In the genomic region with DNA sequence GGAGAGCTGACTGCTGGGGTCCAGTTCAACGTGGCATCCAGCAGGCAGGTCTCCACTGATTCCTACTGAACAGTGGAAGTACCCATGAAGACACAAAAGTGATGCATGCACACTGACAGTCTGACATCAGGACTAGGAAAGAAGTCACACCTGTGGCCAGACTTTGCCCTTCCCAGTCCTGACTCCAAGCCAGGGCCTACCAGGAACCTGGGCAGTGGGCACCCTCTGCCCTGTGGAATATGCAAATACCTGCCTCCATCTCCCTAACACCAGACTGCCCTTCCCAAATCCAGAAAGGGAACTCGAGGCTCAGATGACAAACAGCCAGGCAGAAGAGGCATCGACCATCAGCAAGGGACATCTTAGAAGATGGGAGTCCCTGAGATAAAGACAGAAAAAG, we compare ENCODE assay signal across 17 cellular contexts. TPM values are rescaled to one million over a fixed set of nuclear protein-coding genes. Genes with fewer than 3 reads are reported as not detected.
DNase-seq lines count a peak whose midpoint lies in the region; ATAC-seq and TF ChIP-seq lines count a peak whose summit lies in the region.
"Had no signal": no experiment of that assay in that cellular context is flagged by ENCODE, and none has a peak within 500 bp of the region (broad histone marks: within the 10 kb centered on the region; RNA-seq: fewer than 3 reads in every experiment).

No MANE protein-coding gene starts in this region.

- BruUV-seq in A673 (replicated peaks; lab: Mats Ljungman, UMichigan) = no TSS peak

- H3K36me3 Mint-ChIP-seq in CD4-positive, alpha-beta memory T cell = peaks cover 10 to 17% of the 10 kb centered on the region in 2 donors
- peaks cover 14% of the 10 kb centered on the region for H3K36me3 Mint-ChIP-seq in activated CD4-positive, alpha-beta memory T cell treated with anti-CD3 and anti-CD28 coated beads, Interleukin-2, amount 10 ng/mL, durations not matched to agents 7 days and 5 days (ENCODE audit: low read depth)

- H3K27ac ChIP-seq in CD4-positive, alpha-beta memory T cell (ENCODE audit: low read depth, low read length) = no peak overlapping the region
- peak overlapping the region; percentile 58 to 70 (median 64) for H3K27ac ChIP-seq in esophagus muscularis mucosa (replicated peaks in 1 of 4)
- peak overlapping the region in 17 of 21 experiments; percentile 15 to 88 (median 62) for H3K27ac ChIP-seq in skin epidermis
- H3K27ac ChIP-seq in A673 (ENCODE audit: low read depth, low read length, poor library complexity, severe bottlenecking) = no peak overlapping the region

- H3K4me1 ChIP-seq in CD4-positive, alpha-beta memory T cell (ENCODE audit: insufficient read depth, low read length) = peaks cover 6% of the 10 kb centered on the region
- H3K4me1 ChIP-seq in esophagus muscularis mucosa (peaks cover 3 to 43% (median 42%) of the 10 kb centered on the region in 4 donors), A673 (ENCODE audit: insufficient read depth, low read length, poor library complexity, severe bottlenecking) (no peaks in the 10 kb centered on the region)

- no peak for DNase-seq in CD4-positive, alpha-beta memory T cell
- no peak for DNase-seq in activated CD4-positive, alpha-beta memory T cell treated with anti-CD3 and anti-CD28 coated beads, Interleukin-2, amount 10 ng/mL, durations not matched to agents 7 days and 5 days
- DNase-seq in esophagus muscularis mucosa (ENCODE audit: extremely low spot score) (no peak), anterior cingulate cortex (lab: John Stamatoyannopoulos, UW) (no peak), A673 (ENCODE audit: low spot score) (no peak), NCI-H1417 (lab: John Stamatoyannopoulos, UW) (no peak)
- DNase-seq: activated naive CD4-positive, alpha-beta T cell treated with anti-CD3 and anti-CD28 coated beads, Interleukin-2, amount 50 U/mL, for 16 hours; DMS153; heart right ventricle; NCI-H1105; NCI-H226; NK-92 treated with Interleukin-12 subunit alpha and Interleukin-12 subunit beta, amount 100 ng/mL, for 24 hours; SIG-M5 had no signal

- no peak overlapping the region for H3K4me3 Mint-ChIP-seq in CD4-positive, alpha-beta memory T cell
- H3K4me3 Mint-ChIP-seq in activated CD4-positive, alpha-beta memory T cell treated with anti-CD3 and anti-CD28 coated beads, Interleukin-2, amount 10 ng/mL, durations not matched to agents 7 days and 5 days = no peak overlapping the region

- H3K36me3 ChIP-seq in CD4-positive, alpha-beta memory T cell (ENCODE audit: insufficient read depth, low read length) = no peaks in the 10 kb centered on the region
- H3K36me3 ChIP-seq in esophagus muscularis mucosa (no peaks in the 10 kb centered on the region), A673 (ENCODE audit: insufficient read depth, low read length, poor library complexity, severe bottlenecking) (peaks cover 5% of the 10 kb centered on the region)

- TF ChIP-seq CTCF in esophagus muscularis mucosa (IDR thresholded peaks at IDR 0.05) = no peak
- no peak for TF ChIP-seq CTCF in A673 (conservative IDR thresholded peaks at IDR 0.05; ENCODE audit: low read depth, low read length)

- POLR2A ChIA-PET in CD4-positive, alpha-beta memory T cell (lab: Charles Lee; ENCODE audit: partially characterized antibody) = no interaction called here
- POLR2A ChIA-PET in activated CD4-positive, alpha-beta memory T cell treated with anti-CD3 and anti-CD28 coated beads, Interleukin-2, amount 10 ng/mL, durations not matched to agents 7 days and 5 days (lab: Charles Lee) = interaction anchor here (1.1 to 3.0 kb wide), 2 partner anchors 137 to 191 kb away, joined by 3 to 9 read pairs; no protein-coding TSS in a partner anchor
- POLR2A ChIA-PET in A673 (lab: Charles Lee; ENCODE audit: low non-redundant PET) = no interaction called here

- H3K4me1 Mint-ChIP-seq in CD4-positive, alpha-beta memory T cell = peaks cover 8 to 26% (median 14%) of the 10 kb centered on the region in 4 donors
- H3K4me1 Mint-ChIP-seq in activated CD4-positive, alpha-beta memory T cell treated with anti-CD3 and anti-CD28 coated beads, Interleukin-2, amount 10 ng/mL, durations not matched to agents 7 days and 5 days = peaks cover 32% of the 10 kb centered on the region

- no peak for TF ChIP-seq POLR2A in esophagus muscularis mucosa (IDR thresholded peaks at IDR 0.05; ENCODE audit: low read depth)

- 52% methylated on average over 3 of the region's 3 CpGs for WGBS in esophagus muscularis mucosa

- no peaks in the 10 kb centered on the region for H3K9me3 ChIP-seq in CD4-positive, alpha-beta memory T cell (ENCODE audit: control insufficient read depth in 1 of 2, low read length in 2 of 2)
- H3K9me3 ChIP-seq in esophagus muscularis mucosa (no peaks in the 10 kb centered on the region), A673 (ENCODE audit: low read depth, low read length, poor library complexity, severe bottlenecking) (peaks cover 4% of the 10 kb centered on the region)

- CTCF ChIA-PET in CD4-positive, alpha-beta memory T cell (lab: Charles Lee; ENCODE audit: partially characterized antibody) = interaction anchor here (0.9 to 2.6 kb wide), 11 partner anchors 9 to 219 kb away, joined by 3 to 21 read pairs (median 4); no protein-coding TSS in a partner anchor
- CTCF ChIA-PET in activated CD4-positive, alpha-beta memory T cell treated with anti-CD3 and anti-CD28 coated beads, Interleukin-2, amount 10 ng/mL, durations not matched to agents 7 days and 5 days (lab: Charles Lee) = interaction anchor here (0.6 to 2.2 kb wide), 10 partner anchors 9 to 336 kb away, joined by 3 to 11 read pairs (median 3); no protein-coding TSS in a partner anchor
- CTCF ChIA-PET in A673 (lab: Charles Lee) = no interaction called here

- no peaks in the 10 kb centered on the region for H3K9me3 Mint-ChIP-seq in CD4-positive, alpha-beta memory T cell
- peaks cover 4% of the 10 kb centered on the region for H3K9me3 Mint-ChIP-seq in activated CD4-positive, alpha-beta memory T cell treated with anti-CD3 and anti-CD28 coated beads, Interleukin-2, amount 10 ng/mL, durations not matched to agents 7 days and 5 days
- H3K9me3 Mint-ChIP-seq: naive thymus-derived CD4-positive, alpha-beta T cell had no signal

- H3K4me3 ChIP-seq in CD4-positive, alpha-beta memory T cell (ENCODE audit: low read length in 2 of 2) = no peak overlapping the region
- H3K4me3 ChIP-seq in esophagus muscularis mucosa (no peak overlapping the region), skin epidermis (no peak overlapping the region), A673 (ENCODE audit: low read depth, low read length, poor library complexity, severe bottlenecking) (no peak overlapping the region)
- H3K4me3 ChIP-seq: heart right ventricle, K562 had no signal

- H3K27ac Mint-ChIP-seq in CD4-positive, alpha-beta memory T cell = peak overlapping the region in 5 of 7 donors; percentile 9 to 94 (median 47)
- H3K27ac Mint-ChIP-seq in activated CD4-positive, alpha-beta memory T cell treated with anti-CD3 and anti-CD28 coated beads, Interleukin-2, amount 10 ng/mL, durations not matched to agents 7 days and 5 days = peak overlapping the region; percentile 36

- ATAC-seq in HG03135 (IDR thresholded peaks at IDR 0.05; ENCODE audit: unreplicated experiment) = no peak

- no peak for TF ChIP-seq EP300 in esophagus muscularis mucosa (IDR thresholded peaks at IDR 0.05)

- intact Hi-C loops in CD4-positive, alpha-beta memory T cell (cut with micrococcal nuclease) = no loop called here
- intact Hi-C loops in esophagus muscularis mucosa (cut with DNase I) = no loop called here
- intact Hi-C loops in A673 (cut with micrococcal nuclease; ENCODE audit: unreplicated experiment) = no loop called here

- H3K27me3 Mint-ChIP-seq in CD4-positive, alpha-beta memory T cell = no peaks in the 10 kb centered on the region
- H3K27me3 Mint-ChIP-seq in activated CD4-positive, alpha-beta memory T cell treated with anti-CD3 and anti-CD28 coated beads, Interleukin-2, amount 10 ng/mL, durations not matched to agents 7 days and 5 days = no peaks in the 10 kb centered on the region
- H3K27me3 Mint-ChIP-seq: naive thymus-derived CD4-positive, alpha-beta T cell had no signal

- no peaks in the 10 kb centered on the region for H3K27me3 ChIP-seq in CD4-positive, alpha-beta memory T cell (ENCODE audit: insufficient read depth, low read length)
- no peaks in the 10 kb centered on the region for H3K27me3 ChIP-seq in esophagus muscularis mucosa
- no peaks in the 10 kb centered on the region for H3K27me3 ChIP-seq in A673 (replicated peaks; ENCODE audit: insufficient read depth, low read depth, low read length, poor library complexity)
- H3K27me3 ChIP-seq: heart right ventricle had no signal

RNA-seq across cellular contexts. Expression of gene SLC23A2, which starts 50.9 kb away (rescaled TPM):
- total RNA-seq in CD4-positive, alpha-beta memory T cell = 10 to 100 TPM; 22.3 to 22.6 TPM
- polyA plus RNA-seq in CD4-positive, alpha-beta memory T cell = 10 to 100 TPM in 1 of 2 donors, 1 to 10 TPM in 1; 4.3 to 10.9 TPM
- total RNA-seq in activated CD4-positive, alpha-beta memory T cell treated with anti-CD3 and anti-CD28 coated beads, Interleukin-2, amount 10 ng/mL, durations not matched to agents 7 days and 5 days = 10 to 100 TPM; 12.9 to 14.1 TPM
- total RNA-seq in esophagus muscularis mucosa = 10 to 100 TPM in 3 of 4 donors, 1 to 10 TPM in 1; 8.7 to 16.0 (median 12.2) TPM
- 29.4 and 31.5 TPM in 2 replicates for total RNA-seq in A673 (2021)

Comparison
In these comparisons a context has a peak if more than half of its experiments do, and no peak if none do; other contexts are left out.
1. H3K27ac ChIP-seq: peak in esophagus muscularis mucosa (4 of 4) and skin epidermis (17 of 21); none in CD4-positive, alpha-beta memory T cell (single experiment) and A673 (single experiment).